1 cellular context compared by ENCODE assay signal in genomic region chr13:110339975-110340550, GRCh38.
TF ChIP-seq lines count a peak whose summit lies in the region.

No MANE protein-coding gene starts in this region.

TF ChIP-seq in GM23338, 12 proteins besides CTCF, POLR2A, EP300 and RAD21 (continued from another document):
- TF ChIP-seq EZH2phosphoT487 (IDR thresholded peaks at IDR 0.05; ENCODE audit: unreplicated experiment) (no peak), ZNF331 (CRISPR knock-in tag; IDR thresholded peaks at IDR 0.05; ENCODE audit: low read depth) (no peak), NANOG (IDR thresholded peaks at IDR 0.05; ENCODE audit: borderline replicate concordance) (no peak), EZH2 (IDR thresholded peaks at IDR 0.05; ENCODE audit: low read depth, unreplicated experiment) (no peak), POLR2AphosphoS5 (IDR thresholded peaks at IDR 0.05; ENCODE audit: low read depth) (no peak), ZNF114 (CRISPR knock-in tag; IDR thresholded peaks at IDR 0.05) (no peak), CREB1 (CRISPR knock-in tag; IDR thresholded peaks at IDR 0.05; ENCODE audit: low read depth) (no peak)
TF ChIP-seq in GM23338: peak in this region for 0.
